In genomic region chr9:16653491-16654407, GRCh38 we compare ENCODE assay signal across 1 cellular context.
TF ChIP-seq lines count a peak whose summit lies in the region.

No MANE protein-coding gene starts in this region.

TF ChIP-seq in HepG2, 621 proteins besides CTCF, POLR2A, EP300 and RAD21 (continued from another document and continues in another):
- TF ChIP-seq TFE3 (CRISPR knock-in tag; IDR thresholded peaks at IDR 0.05), result no peak
- TF ChIP-seq HDAC1 (CRISPR knock-in tag; IDR thresholded peaks at IDR 0.05), result peak; percentile 51; the same call in 1 of the 2 replicates
- TF ChIP-seq ONECUT2 (CRISPR knock-in tag; IDR thresholded peaks at IDR 0.05), result peak; percentile 91
- 0 out of 2 replicates have a peak, but pooled peaks have one; percentile 40 for TF ChIP-seq RARA (CRISPR knock-in tag; IDR thresholded peaks at IDR 0.05)
- no peak for TF ChIP-seq RBFOX2 (IDR thresholded peaks at IDR 0.05; ENCODE audit: low read depth, low read length)
- TF ChIP-seq PHF20 (CRISPR knock-in tag; IDR thresholded peaks at IDR 0.05), result no peak
- TF ChIP-seq ZNF746 (CRISPR knock-in tag; IDR thresholded peaks at IDR 0.05), result no peak; the same call in 1 of the 2 replicates
- TF ChIP-seq ZNF777 (CRISPR knock-in tag; IDR thresholded peaks at IDR 0.05), result no peak
- TF ChIP-seq BCL3 (CRISPR knock-in tag; IDR thresholded peaks at IDR 0.05), result no peak
- TF ChIP-seq LBX2 (CRISPR knock-in tag; IDR thresholded peaks at IDR 0.05; ENCODE audit: borderline replicate concordance), result no peak
- TF ChIP-seq ZNF383 (CRISPR knock-in tag; IDR thresholded peaks at IDR 0.05; ENCODE audit: borderline replicate concordance), result no peak
- TF ChIP-seq KDM6A (CRISPR knock-in tag; IDR thresholded peaks at IDR 0.05; ENCODE audit: low read depth), result no peak
- TF ChIP-seq ZBTB25 (CRISPR knock-in tag; IDR thresholded peaks at IDR 0.05), result no peak
- TF ChIP-seq MIER2 (CRISPR knock-in tag; IDR thresholded peaks at IDR 0.05), result no peak
- no peak for TF ChIP-seq RERE (CRISPR knock-in tag; IDR thresholded peaks at IDR 0.05; ENCODE audit: low read depth)
- no peak for TF ChIP-seq AKAP8 (CRISPR knock-in tag; IDR thresholded peaks at IDR 0.05)
- peak; percentile 97 for TF ChIP-seq ZNF205 (CRISPR knock-in tag; IDR thresholded peaks at IDR 0.05)
- TF ChIP-seq DR1 (CRISPR knock-in tag; IDR thresholded peaks at IDR 0.05), result no peak
- TF ChIP-seq ZNF569 (CRISPR knock-in tag; IDR thresholded peaks at IDR 0.05; ENCODE audit: borderline replicate concordance), result no peak
- TF ChIP-seq JDP2 (CRISPR knock-in tag; IDR thresholded peaks at IDR 0.05; ENCODE audit: borderline replicate concordance), result no peak
- no peak for TF ChIP-seq ZMAT3 (CRISPR knock-in tag; conservative IDR thresholded peaks at IDR 0.05)
- TF ChIP-seq SAFB2 (CRISPR knock-in tag; IDR thresholded peaks at IDR 0.05; ENCODE audit: borderline replicate concordance, low read depth), result no peak
- TF ChIP-seq HMGXB3 (CRISPR knock-in tag; IDR thresholded peaks at IDR 0.05; ENCODE audit: borderline replicate concordance), result no peak
- 0 out of 2 replicates have a peak, but pooled peaks have one; percentile 17 for TF ChIP-seq TBX2 (CRISPR knock-in tag; IDR thresholded peaks at IDR 0.05; ENCODE audit: borderline replicate concordance)
- no peak for TF ChIP-seq ZNF503 (CRISPR knock-in tag; IDR thresholded peaks at IDR 0.05)
- no peak for TF ChIP-seq ZSCAN29 (CRISPR knock-in tag; conservative IDR thresholded peaks at IDR 0.05)
- no peak for TF ChIP-seq HNRNPK (IDR thresholded peaks at IDR 0.05; ENCODE audit: low read depth, low read length, poor library complexity, severe bottlenecking)
- TF ChIP-seq ZNF780A (CRISPR knock-in tag; IDR thresholded peaks at IDR 0.05), result no peak
- TF ChIP-seq ATRX (CRISPR knock-in tag; IDR thresholded peaks at IDR 0.05; ENCODE audit: borderline replicate concordance), result no peak
- TF ChIP-seq PAXIP1 (CRISPR knock-in tag; conservative IDR thresholded peaks at IDR 0.05), result peak; percentile 66
